8 cellular contexts compared by ENCODE assay signal in genomic region chr7:26667514-26668133, GRCh38.
A peak's percentile ranks its signal among the peaks of the same experiment; 100 is the strongest.
DNase-seq lines count a peak whose midpoint lies in the region; ATAC-seq and TF ChIP-seq lines count a peak whose summit lies in the region.

No MANE protein-coding gene starts in this region.

- ATAC-seq in GM21526 (IDR thresholded peaks at IDR 0.05; ENCODE audit: low FRiP score, unreplicated experiment), result peak; percentile 68
- peak; percentile 98 for ATAC-seq in SK-N-SH treated with all-trans-retinoic acid at 6 μM for 48 hours
- peak; percentile 49 for ATAC-seq in left ventricle myocardium superior
- ATAC-seq in HG03097 (IDR thresholded peaks at IDR 0.05; ENCODE audit: low FRiP score, unreplicated experiment), result no peak

- H3K36me3 ChIP-seq in BE2C, result no peaks in the 10 kb centered on the region
- H3K36me3 ChIP-seq in ascending aorta, result no peaks in the 10 kb centered on the region

- intact Hi-C loops in ascending aorta (cut with DNase I), result loop anchor here (5.0 to 10.0 kb wide), 2 partner anchors 300 to 773 kb away; no protein-coding TSS in a partner anchor
- intact Hi-C loops in left ventricle myocardium superior (cut with micrococcal nuclease), result loop anchor here (2.0 kb wide), 1 partner anchor 299 kb away; no protein-coding TSS in a partner anchor

- H3K27me3 ChIP-seq in BE2C, result peaks cover 24% of the 10 kb centered on the region
- H3K27me3 ChIP-seq in ascending aorta, result no peaks in the 10 kb centered on the region

- H3K4me3 ChIP-seq in BE2C (ENCODE audit: low read depth, low read length), result no peak overlapping the region
- no peak overlapping the region for H3K4me3 ChIP-seq in ascending aorta
- H3K4me3 ChIP-seq in retinal pigment epithelial cell (ENCODE audit: low read length), result no peak overlapping the region

- H3K4me1 ChIP-seq in BE2C (no peaks in the 10 kb centered on the region), ascending aorta (no peaks in the 10 kb centered on the region)

- H3K9me3 ChIP-seq in BE2C, result no peaks in the 10 kb centered on the region
- H3K9me3 ChIP-seq in ascending aorta, result no peaks in the 10 kb centered on the region

- peak; percentile 74 for DNase-seq in BE2C
- DNase-seq in NCI-H1436 (lab: John Stamatoyannopoulos, UW), result peak; percentile 95
- DNase-seq in ascending aorta (ENCODE audit: low spot score in 2 of 2), result no peak
- no peak for DNase-seq in left ventricle myocardium superior
- peak; percentile 85 for DNase-seq in retinal pigment epithelial cell (ENCODE audit: low read depth)

- TF ChIP-seq CTCF in BE2C (IDR thresholded peaks at IDR 0.05; ENCODE audit: low read depth, low read length), result peak; percentile 96
- TF ChIP-seq CTCF in ascending aorta (IDR thresholded peaks at IDR 0.05), result peak; percentile 45 to 68 (median 52)
- peak; percentile 87 for TF ChIP-seq CTCF in retinal pigment epithelial cell (conservative IDR thresholded peaks at IDR 0.05; ENCODE audit: low read depth, low read length)

- H3K27ac ChIP-seq in ascending aorta, result no peak overlapping the region

TF ChIP-seq in SK-N-SH treated with all-trans-retinoic acid at 6 μM for 48 hours, 23 proteins besides CTCF, POLR2A, EP300 and RAD21:
- TF ChIP-seq ZFP30 (CRISPR knock-in tag; IDR thresholded peaks at IDR 0.05) (no peak), RARB (CRISPR knock-in tag; IDR thresholded peaks at IDR 0.05) (no peak), CREB5 (CRISPR knock-in tag; IDR thresholded peaks at IDR 0.05; ENCODE audit: low read depth) (no peak), TOX (CRISPR knock-in tag; IDR thresholded peaks at IDR 0.05; ENCODE audit: borderline replicate concordance) (no peak), ISL1 (CRISPR knock-in tag; IDR thresholded peaks at IDR 0.05) (no peak), TSHZ2 (CRISPR knock-in tag; IDR thresholded peaks at IDR 0.05) (no peak)

Comparison
In these comparisons a context has a peak if more than half of its experiments do, and no peak if none do; other contexts are left out.
1. DNase-seq: peak in BE2C (single experiment), NCI-H1436 (single experiment) and retinal pigment epithelial cell (single experiment); none in ascending aorta (0 of 2) and left ventricle myocardium superior (single experiment).
2. Peak in every context shown above with its lines, with median percentiles within 50 percentile points of each other: CTCF ChIP-seq.